In the genomic region with DNA sequence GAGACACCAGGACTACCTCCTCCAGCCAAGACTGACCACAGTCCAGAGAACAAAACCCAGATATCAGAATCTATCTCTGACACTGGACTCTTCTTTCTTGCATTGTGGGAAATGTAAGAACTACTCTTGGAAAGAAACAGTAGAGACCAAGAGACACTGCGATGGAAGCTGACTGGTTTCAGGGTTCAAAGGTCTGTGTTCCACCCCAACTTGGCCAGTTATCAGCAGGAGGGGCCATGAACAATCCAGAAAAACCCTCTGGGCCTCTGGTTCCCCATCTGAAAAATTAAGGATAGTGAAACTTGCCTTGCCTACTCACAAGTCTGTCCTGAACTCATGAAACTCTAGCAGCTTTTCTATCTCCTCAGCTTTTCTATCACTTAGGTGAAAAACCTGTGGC, we compare ENCODE assay signal across 31 cellular contexts.
"Had no signal": no experiment of that assay in that cellular context is flagged by ENCODE, and none has a peak within 500 bp of the region (broad histone marks: within the 10 kb centered on the region; RNA-seq: fewer than 3 reads in every experiment).

No MANE protein-coding gene starts in this region.

- H3K27ac ChIP-seq: ascending aorta, cardiac muscle cell, VCaP had no signal

- DNase-seq: activated B cell treated with CpG ODN at 0.5 μM for 24 hours; activated CD4-positive, alpha-beta memory T cell treated with anti-CD3 and anti-CD28 coated beads for 36 hours; activated CD4-positive, alpha-beta T cell treated with anti-CD3 and anti-CD28 coated beads for 4 hours; activated CD4-positive, alpha-beta T cell treated with anti-CD3 and anti-CD28 coated beads, Interleukin-2, amount 10 ng/mL, durations not matched to agents 24 days and 14 days; activated CD4-positive, alpha-beta T cell treated with anti-CD3 and anti-CD28 coated beads, Interleukin-2, amount 50 U/mL, for 1 hour; activated CD4-positive, alpha-beta T cell treated with anti-CD3 and anti-CD28 coated beads, Interleukin-2, amount 50 U/mL, for 4 hours; activated CD4-positive, CD25-positive, alpha-beta regulatory T cell treated with anti-CD3 and anti-CD28 coated beads, Interleukin-2, amount 50 U/mL, for 72 hours; activated CD8-positive, alpha-beta memory T cell treated with anti-CD3 and anti-CD28 coated beads, Interleukin-2, amount 50 U/mL, for 4 hours; activated CD8-positive, alpha-beta T cell treated with anti-CD3 and anti-CD28 coated beads for 36 hours; activated effector memory CD4-positive, alpha-beta T cell treated with anti-CD3 and anti-CD28 coated beads, Interleukin-2, amount 50 U/mL, for 16 hours; activated naive CD4-positive, alpha-beta T cell treated with anti-CD3 and anti-CD28 coated beads, Interleukin-2, amount 10 ng/mL, durations not matched to agents 7 days and 5 days; activated naive CD4-positive, alpha-beta T cell treated with Interleukin-2 at 50 U/mL for 16 hours; activated naive CD8-positive, alpha-beta T cell treated with anti-CD3 and anti-CD28 coated beads, Interleukin-2, amount 10 ng/mL, durations not matched to agents 7 days and 5 days; activated naive CD8-positive, alpha-beta T cell treated with anti-CD3 and anti-CD28 coated beads, Interleukin-2, amount 50 U/mL, for 24 hours; activated T-cell treated with anti-CD3 and anti-CD28 coated beads for 4 hours; activated T-cell treated with anti-CD3 and anti-CD28 coated beads, Interleukin-2, amount 50 U/mL, for 1 hour; activated T-cell treated with anti-CD3 and anti-CD28 coated beads, Interleukin-2, amount 50 U/mL, for 4 hours; activated T-cell treated with anti-CD3 and anti-CD28 coated beads, Interleukin-2, amount 50 U/mL, for 72 hours; amygdala; anterior cingulate cortex; caudate nucleus; cerebellar nuclear complex; T-helper 1 cell; T-helper 2 cell; T-helper 9 cell had no signal

- FAIRE-seq: bronchial epithelial cell, TTC549 had no signal

- H3K9me3 ChIP-seq: ascending aorta had no signal

- H3K36me3 ChIP-seq: ascending aorta, cardiac muscle cell had no signal

- ATAC-seq: activated CD8-positive, alpha-beta T cell treated with anti-CD3 and anti-CD28 coated beads for 36 hours; activated naive CD8-positive, alpha-beta T cell treated with anti-CD3 and anti-CD28 coated beads, Interleukin-2, amount 50 U/mL, for 24 hours; activated T-cell treated with anti-CD3 and anti-CD28 coated beads, Interleukin-2, amount 50 U/mL, for 4 hours; activated T-cell treated with anti-CD3 and anti-CD28 coated beads, Interleukin-2, amount 50 U/mL, for 72 hours; activated T-helper 17 cell treated with anti-CD3 and anti-CD28 coated beads, Interleukin-2, amount 50 U/mL, for 72 hours had no signal

- H3K27me3 ChIP-seq: ascending aorta, cardiac muscle cell had no signal

- H3K4me3 ChIP-seq: ascending aorta, cardiac muscle cell had no signal

- H3K4me1 ChIP-seq: ascending aorta had no signal
